Comparison of ENCODE assay signal across 15 cellular contexts in the genomic region with DNA sequence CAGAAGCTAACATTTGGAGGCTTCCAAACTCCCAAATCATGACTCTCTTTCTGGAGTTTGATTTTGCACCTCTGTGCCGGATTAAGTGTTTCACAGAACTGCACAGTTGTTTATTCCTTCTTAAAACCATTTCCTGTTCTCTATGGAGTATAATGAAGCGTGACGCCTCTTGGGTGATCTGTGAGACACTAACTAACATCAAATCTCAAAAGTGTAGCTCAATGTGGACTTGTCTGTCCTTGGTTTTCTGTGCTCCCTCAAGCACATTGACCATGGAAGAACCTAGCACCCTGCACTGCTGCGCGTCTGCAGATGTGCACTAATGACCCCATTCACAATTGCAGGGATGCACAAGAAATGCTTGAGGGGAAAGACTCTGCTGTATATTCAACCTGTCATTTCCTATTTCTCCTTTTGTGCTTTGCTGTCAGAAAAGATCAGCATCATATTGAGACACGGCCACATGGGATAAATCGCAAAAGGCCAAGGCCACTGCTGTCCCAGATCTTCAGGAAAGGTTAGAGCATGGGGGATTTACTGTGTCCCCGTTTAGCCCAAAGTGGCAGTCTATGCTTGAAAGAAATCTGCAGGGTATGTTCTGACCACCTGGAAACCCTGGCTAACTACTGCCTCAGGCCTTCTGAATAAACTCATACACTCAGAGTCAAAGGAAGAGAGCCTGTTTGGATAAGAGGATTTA.
"Had no signal": no experiment of that assay in that cellular context is flagged by ENCODE, and none has a peak within 500 bp of the region (broad histone marks: within the 10 kb centered on the region; RNA-seq: fewer than 3 reads in every experiment).

No MANE protein-coding gene starts in this region.

- H3K36me3 ChIP-seq: ovary, sigmoid colon, spleen, tibial nerve, vagina had no signal

- H3K27ac Mint-ChIP-seq: activated CD4-positive, alpha-beta memory T cell treated with anti-CD3 and anti-CD28 coated beads for 36 hours; activated CD8-positive, alpha-beta memory T cell treated with anti-CD3 and anti-CD28 coated beads, Interleukin-2, amount 10 ng/mL, durations not matched to agents 7 days and 5 days; dendritic cell treated with granulocyte-macrophage colony-stimulating factor and Interleukin-4, amounts not matched to agents 40 ng/mL and 50 ng/mL, for 4 days had no signal

- H3K36me3 Mint-ChIP-seq: activated CD4-positive, alpha-beta memory T cell treated with anti-CD3 and anti-CD28 coated beads for 36 hours; activated CD8-positive, alpha-beta memory T cell treated with anti-CD3 and anti-CD28 coated beads, Interleukin-2, amount 10 ng/mL, durations not matched to agents 7 days and 5 days had no signal

- H3K27me3 ChIP-seq: ovary, sigmoid colon, tibial nerve, vagina had no signal

- H3K27me3 Mint-ChIP-seq: activated CD8-positive, alpha-beta memory T cell treated with anti-CD3 and anti-CD28 coated beads, Interleukin-2, amount 10 ng/mL, durations not matched to agents 7 days and 5 days; dendritic cell treated with granulocyte-macrophage colony-stimulating factor and Interleukin-4, amounts not matched to agents 40 ng/mL and 50 ng/mL, for 4 days had no signal

- H3K4me1 Mint-ChIP-seq: activated CD8-positive, alpha-beta memory T cell treated with anti-CD3 and anti-CD28 coated beads, Interleukin-2, amount 10 ng/mL, durations not matched to agents 7 days and 5 days; central memory CD8-positive, alpha-beta T cell had no signal

- DNase-seq: activated CD4-positive, alpha-beta memory T cell treated with anti-CD3 and anti-CD28 coated beads for 36 hours; activated CD8-positive, alpha-beta memory T cell treated with anti-CD3 and anti-CD28 coated beads, Interleukin-2, amount 10 ng/mL, durations not matched to agents 7 days and 5 days; activated naive CD4-positive, alpha-beta T cell treated with anti-CD3 and anti-CD28 coated beads, Interleukin-2, amount 50 U/mL, for 16 hours; activated T-cell treated with anti-CD3 and anti-CD28 coated beads, Interleukin-2, amount 50 U/mL, for 1 hour; ovary; sigmoid colon; spleen; T-helper 1 cell; T1000 had no signal

- H3K4me3 ChIP-seq: lung, ovary, sigmoid colon, spleen, tibial nerve, vagina had no signal

- H3K9me3 Mint-ChIP-seq: activated CD4-positive, alpha-beta memory T cell treated with anti-CD3 and anti-CD28 coated beads for 36 hours; central memory CD8-positive, alpha-beta T cell had no signal

- FAIRE-seq: islet of Langerhans had no signal

- H3K4me3 Mint-ChIP-seq: activated CD4-positive, alpha-beta memory T cell treated with anti-CD3 and anti-CD28 coated beads for 36 hours; activated CD8-positive, alpha-beta memory T cell treated with anti-CD3 and anti-CD28 coated beads, Interleukin-2, amount 10 ng/mL, durations not matched to agents 7 days and 5 days; central memory CD8-positive, alpha-beta T cell; dendritic cell treated with granulocyte-macrophage colony-stimulating factor and Interleukin-4, amounts not matched to agents 40 ng/mL and 50 ng/mL, for 4 days had no signal
